In genomic region chr12:69524755-69525509, GRCh38 we compare ENCODE assay signal across 26 cellular contexts. TPM values are rescaled to one million over a fixed set of nuclear protein-coding genes. Genes with fewer than 3 reads are reported as not detected.
A peak's percentile ranks its signal among the peaks of the same experiment; 100 is the strongest.
DNase-seq lines count a peak whose midpoint lies in the region; ATAC-seq lines count a peak whose summit lies in the region.
"Had no signal": no experiment of that assay in that cellular context is flagged by ENCODE, and none has a peak within 500 bp of the region (broad histone marks: within the 10 kb centered on the region; RNA-seq: fewer than 3 reads in every experiment).

No MANE protein-coding gene starts in this region.

- DNase-seq in stimulated activated naive CD8-positive, alpha-beta T cell treated with anti-CD3 and anti-CD28 coated beads, Interleukin-15, amount 100 ng/mL, for 72 hours, result no peak
- DNase-seq in stimulated activated naive CD8-positive, alpha-beta T cell treated with anti-CD3 and anti-CD28 coated beads, Interleukin-15, Interleukin-2, amounts not matched to agents 100 U/mL and 50 U/mL, for 24 hours, result no peak
- DNase-seq in SK-N-MC (ENCODE audit: low read depth, low spot score) (no peak), mesenchymal stem cell (no peak), ecto neural progenitor cell (ENCODE audit: low spot score) (no peak), cortex of kidney (lab: John Stamatoyannopoulos, UW) (no peak), HUDEP-2 (lab: John Stamatoyannopoulos, UW; ENCODE audit: unreplicated experiment in 76 of 76) (no peak)
- DNase-seq: ACHN; activated CD4-positive, alpha-beta memory T cell treated with anti-CD3 and anti-CD28 coated beads, Interleukin-2, amount 10 ng/mL, durations not matched to agents 7 days and 5 days; activated CD4-positive, CD25-positive, alpha-beta regulatory T cell; activated effector memory CD4-positive, alpha-beta T cell treated with anti-CD3 and anti-CD28 coated beads, Interleukin-2, amount 50 U/mL, for 16 hours; body of pancreas; Caco-2; DMS79; esophagus squamous epithelium; NCI-H1092 treated with DMSO at 0.1 percent for 48 hours; NCI-H187 treated with DMSO at 0.1 percent for 48 hours; NCI-H69; stimulated activated CD4-positive, alpha-beta T cell treated with anti-CD3 and anti-CD28 coated beads, Interleukin-1b, Interleukin-23, amount 100 ng/mL, for 48 hours had no signal

- peak; percentile 5 for ATAC-seq in stimulated activated naive CD8-positive, alpha-beta T cell treated with anti-CD3 and anti-CD28 coated beads, Interleukin-15, amount 100 ng/mL, for 72 hours
- ATAC-seq in stimulated activated naive CD8-positive, alpha-beta T cell treated with anti-CD3 and anti-CD28 coated beads, Interleukin-15, Interleukin-2, amounts not matched to agents 100 U/mL and 50 U/mL, for 24 hours, result no peak
- no peak for ATAC-seq in GM21717 (IDR thresholded peaks at IDR 0.05; ENCODE audit: unreplicated experiment)
- ATAC-seq: body of pancreas, HCT116 had no signal

- no peak overlapping the region for H3K9ac ChIP-seq in SK-N-MC (ENCODE audit: insufficient read length)
- H3K9ac ChIP-seq in mesenchymal stem cell (ENCODE audit: low read length), result no peak overlapping the region
- H3K9ac ChIP-seq: BLaER1, neural progenitor cell had no signal

- 96% methylated on average over 2 of the region's 2 CpGs for WGBS in mesenchymal stem cell

- peak overlapping the region in 1 of 2 experiments; percentile 7 for H2BK12ac ChIP-seq in mesenchymal stem cell (ENCODE audit: low read length in 2 of 2)

- no peaks in the 10 kb centered on the region for H3K27me3 ChIP-seq in mesenchymal stem cell (ENCODE audit: control insufficient read depth in 1 of 2, insufficient read depth in 1 of 2, low read length in 2 of 2)
- H3K27me3 ChIP-seq: BLaER1, body of pancreas, esophagus squamous epithelium, gastroesophageal sphincter, neural progenitor cell had no signal

- no peak overlapping the region for H2AFZ ChIP-seq in mesenchymal stem cell (ENCODE audit: low read depth, low read length)
- H2AFZ ChIP-seq: neural progenitor cell had no signal

- no peak overlapping the region for H3K4me3 Mint-ChIP-seq in stimulated activated naive CD8-positive, alpha-beta T cell treated with anti-CD3 and anti-CD28 coated beads, Interleukin-15, amount 100 ng/mL, for 72 hours
- H3K4me3 Mint-ChIP-seq: activated CD4-positive, alpha-beta memory T cell treated with anti-CD3 and anti-CD28 coated beads, Interleukin-2, amount 10 ng/mL, durations not matched to agents 7 days and 5 days; neural progenitor cell had no signal

- no peak overlapping the region for H3K4me2 ChIP-seq in mesenchymal stem cell (ENCODE audit: low read length, poor library complexity, severe bottlenecking)
- H3K4me2 ChIP-seq: BLaER1, neural progenitor cell had no signal

- H4K8ac ChIP-seq in mesenchymal stem cell (ENCODE audit: low read length), result no peak overlapping the region

- no peak overlapping the region for H3K4ac ChIP-seq in mesenchymal stem cell (ENCODE audit: low read depth in 1 of 2, low read length in 2 of 2)

- no peak overlapping the region for H3K23ac ChIP-seq in mesenchymal stem cell (ENCODE audit: low read length in 2 of 2)

- H3K9me3 Mint-ChIP-seq in stimulated activated naive CD8-positive, alpha-beta T cell treated with anti-CD3 and anti-CD28 coated beads, Interleukin-15, amount 100 ng/mL, for 72 hours, result peaks cover 25 to 35% of the 10 kb centered on the region in 2 donors

- no peak overlapping the region for H2BK120ac ChIP-seq in mesenchymal stem cell (ENCODE audit: low read depth, low read length)

- H3K4me3 ChIP-seq in SK-N-MC (no peak overlapping the region), mesenchymal stem cell (ENCODE audit: insufficient read depth in 1 of 2, low read depth in 1 of 2, low read length in 2 of 2) (no peak overlapping the region)
- H3K4me3 ChIP-seq: BLaER1, body of pancreas, esophagus squamous epithelium, gastroesophageal sphincter, lung, neural progenitor cell, prostate gland had no signal

- H2BK15ac ChIP-seq in mesenchymal stem cell (ENCODE audit: low read depth, poor library complexity, severe bottlenecking), result no peak overlapping the region

- peak overlapping the region; percentile 10 for H2AK5ac ChIP-seq in mesenchymal stem cell (ENCODE audit: low read length, severe bottlenecking)

- H3K79me1 ChIP-seq in mesenchymal stem cell (replicated peaks; ENCODE audit: low read length, poor library complexity, severe bottlenecking), result peaks cover 3% of the 10 kb centered on the region

- H3K27ac ChIP-seq in SK-N-MC, result peak overlapping the region; percentile 51
- no peak overlapping the region for H3K27ac ChIP-seq in mesenchymal stem cell (ENCODE audit: low read length, poor library complexity, severe bottlenecking)
- H3K27ac ChIP-seq: BLaER1, body of pancreas, esophagus squamous epithelium, gastroesophageal sphincter, neural progenitor cell, prostate gland had no signal

- H3K27ac Mint-ChIP-seq in stimulated activated naive CD8-positive, alpha-beta T cell treated with anti-CD3 and anti-CD28 coated beads, Interleukin-15, amount 100 ng/mL, for 72 hours, result no peak overlapping the region
- H3K27ac Mint-ChIP-seq: activated CD4-positive, alpha-beta memory T cell treated with anti-CD3 and anti-CD28 coated beads, Interleukin-2, amount 10 ng/mL, durations not matched to agents 7 days and 5 days; neural progenitor cell had no signal

- H3K9me3 ChIP-seq in SK-N-MC (ENCODE audit: low read depth, low read length) (no peaks in the 10 kb centered on the region), mesenchymal stem cell (ENCODE audit: control insufficient read depth, low read length) (peaks cover 8% of the 10 kb centered on the region)
- H3K9me3 ChIP-seq: body of pancreas, Caco-2, esophagus squamous epithelium, prostate gland had no signal

- H3K14ac ChIP-seq in mesenchymal stem cell (ENCODE audit: low read length in 2 of 2), result no peak overlapping the region

- peaks cover 9% of the 10 kb centered on the region for H3K4me1 ChIP-seq in mesenchymal stem cell (ENCODE audit: control insufficient read depth, insufficient read depth, low read depth, low read length)
- H3K4me1 ChIP-seq: BLaER1, neural progenitor cell, prostate gland had no signal

- H3K36me3 ChIP-seq in SK-N-MC (ENCODE audit: insufficient read depth, low read length) (no peaks in the 10 kb centered on the region), mesenchymal stem cell (ENCODE audit: control insufficient read depth in 1 of 2, insufficient read depth in 2 of 2, low read depth in 1 of 2, low read length in 2 of 2) (peaks cover 0 to 7% of the 10 kb centered on the region in 2 experiments)
- H3K36me3 ChIP-seq: BLaER1, esophagus squamous epithelium, gastroesophageal sphincter, neural progenitor cell, prostate gland had no signal

- no peak overlapping the region for H2BK5ac ChIP-seq in mesenchymal stem cell (ENCODE audit: low read depth, low read length, poor library complexity, severe bottlenecking)

- H3K27me3 Mint-ChIP-seq in stimulated activated naive CD8-positive, alpha-beta T cell treated with anti-CD3 and anti-CD28 coated beads, Interleukin-15, amount 100 ng/mL, for 72 hours, result no peaks in the 10 kb centered on the region
- H3K27me3 Mint-ChIP-seq: activated CD4-positive, alpha-beta memory T cell treated with anti-CD3 and anti-CD28 coated beads, Interleukin-2, amount 10 ng/mL, durations not matched to agents 7 days and 5 days had no signal

- H3K4me1 Mint-ChIP-seq in stimulated activated naive CD8-positive, alpha-beta T cell treated with anti-CD3 and anti-CD28 coated beads, Interleukin-15, amount 100 ng/mL, for 72 hours, result peaks cover 54% of the 10 kb centered on the region
- H3K4me1 Mint-ChIP-seq: neural progenitor cell had no signal

- H4K91ac ChIP-seq in mesenchymal stem cell (ENCODE audit: low read length), result no peak overlapping the region

- no peak overlapping the region for H3K18ac ChIP-seq in mesenchymal stem cell (ENCODE audit: low read depth in 1 of 2, low read length in 2 of 2)

RNA-seq across cellular contexts. Expression of gene FRS2, which starts 54.7 kb away (rescaled TPM):
- 16.3 TPM for polyA plus RNA-seq in mesenchymal stem cell (2013, experiment 1 of 2)
- 17.0 TPM for polyA plus RNA-seq in mesenchymal stem cell (2013, experiment 2 of 2)
